Comparison of ENCODE assay signal across 8 cellular contexts in the genomic region with DNA sequence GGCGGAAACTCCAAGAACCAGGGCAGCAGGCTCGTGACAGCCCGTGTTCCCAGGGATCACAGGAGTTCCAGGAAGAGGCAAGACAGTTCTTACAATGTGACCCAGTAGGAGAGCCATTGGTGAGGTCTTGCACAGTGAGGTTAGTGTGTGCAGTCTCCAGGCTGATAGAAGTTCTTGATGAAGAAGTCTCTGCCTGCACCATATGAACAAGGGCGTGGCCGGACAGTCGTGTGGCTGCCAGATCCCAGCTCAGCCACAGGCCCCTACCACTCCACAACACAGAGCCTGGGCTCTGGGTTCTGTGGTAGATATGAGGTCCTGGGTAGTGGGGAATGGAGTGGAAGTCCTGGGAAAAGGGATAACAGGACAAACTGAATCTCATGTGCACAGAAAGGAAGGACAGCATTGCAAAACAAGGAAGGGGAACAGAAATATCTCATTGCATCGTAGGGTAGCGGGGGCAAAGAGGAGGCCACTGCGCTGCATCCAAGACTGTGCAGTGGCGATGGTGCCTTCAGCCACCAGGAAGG.
DNase-seq lines count a peak whose midpoint lies in the region; ATAC-seq, FAIRE-seq and TF ChIP-seq lines count a peak whose summit lies in the region.

No MANE protein-coding gene starts in this region.

- no peaks in the 10 kb centered on the region for H3K36me3 ChIP-seq in CD8-positive, alpha-beta T cell (ENCODE audit: insufficient read depth, low read length)
- H3K36me3 ChIP-seq in H7 (replicated peaks; ENCODE audit: control insufficient read depth, insufficient read depth, low read length) = no peaks in the 10 kb centered on the region
- H3K36me3 ChIP-seq in PC-3 (ENCODE audit: low read depth, low read length) = no peaks in the 10 kb centered on the region
- H3K36me3 ChIP-seq in K562 (ENCODE audit: control insufficient read depth, insufficient read depth, low read length) = no peaks in the 10 kb centered on the region
- H3K36me3 ChIP-seq in iPS-18a (ENCODE audit: control insufficient read depth, low read depth, low read length) = no peaks in the 10 kb centered on the region
- no peaks in the 10 kb centered on the region for H3K36me3 ChIP-seq in small intestine (ENCODE audit: control insufficient read depth in 2 of 2, insufficient read depth in 2 of 2, low read length in 2 of 2)

- in situ Hi-C loops in K562 (cut with MboI) = loop anchor here (5.0 kb wide), 2 partner anchors 118 to 203 kb away; a partner anchor contains a TSS

- H3K4me2 ChIP-seq in PC-3 (ENCODE audit: low read length) = peak overlapping the region; percentile 89
- peak overlapping the region; percentile 98 for H3K4me2 ChIP-seq in K562 (ENCODE audit: insufficient read depth, low read length)

- peaks cover 27% of the 10 kb centered on the region for H3K4me1 ChIP-seq in CD8-positive, alpha-beta T cell (ENCODE audit: insufficient read depth, low read length)
- peaks cover 15% of the 10 kb centered on the region for H3K4me1 ChIP-seq in PC-3 (ENCODE audit: insufficient read depth, low read length)
- peaks cover 14% of the 10 kb centered on the region in 2 experiments for H3K4me1 ChIP-seq in K562 (replicated peaks in 1 of 2; ENCODE audit: control insufficient read depth in 2 of 2, insufficient read depth in 2 of 2, low read length in 2 of 2)
- peaks cover 9% of the 10 kb centered on the region for H3K4me1 ChIP-seq in iPS-18a (ENCODE audit: control insufficient read depth, low read depth, low read length)
- H3K4me1 ChIP-seq in small intestine (ENCODE audit: control insufficient read depth in 2 of 2, insufficient read depth in 1 of 2, low read depth in 1 of 2, low read length in 1 of 2) = peaks cover 0 to 4% of the 10 kb centered on the region in 2 donors

- peak overlapping the region; percentile 95 for H3K4me3 Mint-ChIP-seq in CD8-positive, alpha-beta T cell

- H3K79me2 ChIP-seq in PC-3 (ENCODE audit: low read length) (no peaks in the 10 kb centered on the region), K562 (ENCODE audit: control insufficient read depth, insufficient read depth, low read length) (no peaks in the 10 kb centered on the region)

- peaks cover 36% of the 10 kb centered on the region for H3K4me1 Mint-ChIP-seq in CD8-positive, alpha-beta T cell (ENCODE audit: low read depth)

- no peaks in the 10 kb centered on the region for H3K9me3 Mint-ChIP-seq in CD8-positive, alpha-beta T cell

- peak overlapping the region; percentile 73 for H3K9ac ChIP-seq in PC-3 (ENCODE audit: low read length)
- H3K9ac ChIP-seq in K562 (ENCODE audit: insufficient read depth in 1 of 2, low read depth in 2 of 2, low read length in 2 of 2) = peak overlapping the region; percentile 85 to 94
- peak overlapping the region; percentile 72 for H3K9ac ChIP-seq in iPS-18a (ENCODE audit: low read length)

- H4K20me1 ChIP-seq in PC-3 (ENCODE audit: low read length) = no peaks in the 10 kb centered on the region
- H4K20me1 ChIP-seq in K562 (replicated peaks; ENCODE audit: control insufficient read depth, insufficient read depth, low read length) = no peaks in the 10 kb centered on the region

- CTCF ChIA-PET in CD8-positive, alpha-beta T cell (lab: Charles Lee) = interaction anchor here (1.3 to 7.6 kb wide), 2 partner anchors 51 to 110 kb away, joined by 3 to 45 read pairs; no protein-coding TSS in a partner anchor
- CTCF ChIA-PET in PC-3 (lab: Charles Lee) (no interaction called here), K562 (lab: Yijun Ruan, JAX; ENCODE audit: low intra/inter-chr PET ratio) (interaction anchor here (1.5 to 1.6 kb wide), 2 partner anchors 110 to 275 kb away, joined by 5 to 13 read pairs; no protein-coding TSS in a partner anchor)

- no peak for ATAC-seq in CD8-positive, alpha-beta T cell
- ATAC-seq in PC-3 (peak; percentile 16), K562 (peak; percentile 50), HG02981 (IDR thresholded peaks at IDR 0.05; ENCODE audit: unreplicated experiment) (no peak)

- no peak for TF ChIP-seq EP300 in K562 (IDR thresholded peaks at IDR 0.05; ENCODE audit: low read length)

- FAIRE-seq in K562 (lab: Jason Lieb, UNC) (no peak), small intestine (lab: Jason Lieb, UNC) (no peak)

- no peak for TF ChIP-seq RAD21 in K562 (CRISPR knock-in tag; conservative IDR thresholded peaks at IDR 0.05 in 1 of 2, IDR thresholded peaks at IDR 0.05 in 1 of 2)

- no peaks in the 10 kb centered on the region for H3K9me1 ChIP-seq in K562 (ENCODE audit: control insufficient read depth, insufficient read depth, low read length)

- H2AFZ ChIP-seq in PC-3 (ENCODE audit: low read length) (peak overlapping the region; percentile 91), K562 (ENCODE audit: low read depth, low read length) (peak overlapping the region; percentile 97)

- H3K27ac Mint-ChIP-seq in CD8-positive, alpha-beta T cell = peak overlapping the region; percentile 100

- no TSS peak for BruUV-seq in PC-3 (replicated peaks; lab: Mats Ljungman, UMichigan)
- BruUV-seq in K562 (replicated peaks; lab: Mats Ljungman, UMichigan) = no TSS peak

- H3K9me2 ChIP-seq in PC-3 (replicated peaks; ENCODE audit: low read length) = no peaks in the 10 kb centered on the region

- WGBS in K562 (ENCODE audit: insufficient coverage, low coverage, missing lambda C conversion rate) = 35% methylated on average over 10 of the region's 10 CpGs
- WGBS in small intestine, 3 donors = 22 to 23% (median 23%) methylated on average over 9 to 10 of the region's 10 CpGs

- H3K27me3 ChIP-seq in CD8-positive, alpha-beta T cell (ENCODE audit: insufficient read depth, low read length) = no peaks in the 10 kb centered on the region
- H3K27me3 ChIP-seq in H7 (ENCODE audit: control insufficient read depth, insufficient read depth, low read length) (no peaks in the 10 kb centered on the region; the same call in 1 of the 2 replicates), PC-3 (ENCODE audit: low read length) (no peaks in the 10 kb centered on the region), K562 (ENCODE audit: control insufficient read depth in 2 of 2, insufficient read depth in 2 of 2, low read length in 2 of 2) (no peaks in the 10 kb centered on the region), iPS-18a (ENCODE audit: control insufficient read depth, insufficient read depth, low read length) (no peaks in the 10 kb centered on the region), small intestine (ENCODE audit: control insufficient read depth in 2 of 2, insufficient read depth in 2 of 2, low read length in 2 of 2) (no peaks in the 10 kb centered on the region)

- no peaks in the 10 kb centered on the region for H3K9me3 ChIP-seq in CD8-positive, alpha-beta T cell (ENCODE audit: low read length)
- H3K9me3 ChIP-seq in PC-3 (ENCODE audit: low read length) (no peaks in the 10 kb centered on the region), K562 (replicated peaks; ENCODE audit: control insufficient read depth, insufficient read depth, low read depth, low read length) (no peaks in the 10 kb centered on the region; the same call in 1 of the 2 replicates), iPS-18a (ENCODE audit: control insufficient read depth, low read depth, low read length) (no peaks in the 10 kb centered on the region), small intestine (ENCODE audit: control insufficient read depth, low read depth) (no peaks in the 10 kb centered on the region)

- H3K27ac ChIP-seq in CD8-positive, alpha-beta T cell (ENCODE audit: low read depth, low read length) = peak overlapping the region; percentile 86
- H3K27ac ChIP-seq in PC-3 (ENCODE audit: low read length) = peak overlapping the region; percentile 61
- peak overlapping the region; percentile 90 for H3K27ac ChIP-seq in K562 (ENCODE audit: extremely low read depth, low read depth, low read length)
- H3K27ac ChIP-seq in iPS-18a (ENCODE audit: low read length) = no peak overlapping the region
- H3K27ac ChIP-seq in small intestine (ENCODE audit: low read depth in 1 of 2, low read length in 1 of 2) = peak overlapping the region; percentile 96 to 100

- TF ChIP-seq CTCF in CD8-positive, alpha-beta T cell (IDR thresholded peaks at IDR 0.05) = no peak
- no peak for TF ChIP-seq CTCF in PC-3 (conservative IDR thresholded peaks at IDR 0.05; ENCODE audit: low read depth, low read length)
- no peak for TF ChIP-seq CTCF in K562 (IDR thresholded peaks at IDR 0.05 in 2 of 3, conservative IDR thresholded peaks at IDR 0.05 in 1 of 3; ENCODE audit: insufficient read depth in 2 of 3, low read depth in 1 of 3, low read length in 3 of 3)

- peaks cover 2% of the 10 kb centered on the region for H3K27me3 Mint-ChIP-seq in CD8-positive, alpha-beta T cell (ENCODE audit: low read depth)

- peak in 3 of 7 experiments; percentile 13 to 62 (median 16) for DNase-seq in CD8-positive, alpha-beta T cell
- peak; percentile 26 for DNase-seq in H7
- peak; percentile 13 for DNase-seq in PC-3
- peak; percentile 54 to 74 (median 68) for DNase-seq in K562 (ENCODE audit: extremely low read depth in 1 of 4, low spot score in 3 of 4)
- DNase-seq in small intestine = peak; percentile 38
- no peak for DNase-seq in GDM1 (lab: John Stamatoyannopoulos, UW)

- peaks cover 8% of the 10 kb centered on the region for H3K36me3 Mint-ChIP-seq in CD8-positive, alpha-beta T cell

- no peaks in the 10 kb centered on the region for H3F3A ChIP-seq in PC-3 (ENCODE audit: low read length, unreplicated experiment)

- peak overlapping the region; percentile 71 for H3K4me3 ChIP-seq in CD8-positive, alpha-beta T cell (ENCODE audit: low read depth, low read length)
- peak overlapping the region; percentile 60 for H3K4me3 ChIP-seq in H7 (ENCODE audit: insufficient read depth, low read depth, low read length)
- peak overlapping the region; percentile 72 for H3K4me3 ChIP-seq in PC-3 (ENCODE audit: low read length)
- H3K4me3 ChIP-seq in K562 = peak overlapping the region; percentile 75
- H3K4me3 ChIP-seq in iPS-18a (ENCODE audit: low read length) = peak overlapping the region; percentile 81
- peak overlapping the region; percentile 66 to 85 for H3K4me3 ChIP-seq in small intestine (ENCODE audit: low read depth in 1 of 2, low read length in 2 of 2)

- POLR2A ChIA-PET in CD8-positive, alpha-beta T cell (lab: Charles Lee) = interaction anchor here (0.9 kb wide), 1 partner anchor 152 kb away, joined by 4 read pairs; no protein-coding TSS in a partner anchor
- POLR2A ChIA-PET in PC-3 (lab: Charles Lee; ENCODE audit: unreplicated experiment) = no interaction called here
- POLR2A ChIA-PET in K562 (lab: Yijun Ruan, JAX) = interaction anchor here (1.0 to 1.8 kb wide), 2 partner anchors 44 to 120 kb away, joined by 4 read pairs; a partner anchor contains a TSS

- no peak for TF ChIP-seq POLR2A in K562 (conservative IDR thresholded peaks at IDR 0.05)

- intact Hi-C loops in CD8-positive, alpha-beta T cell (cut with DNase I, micrococcal nuclease) = loop anchor here (2.0 to 10.0 kb wide), 10 partner anchors 67 to 1749 kb away; a partner anchor contains a TSS
- intact Hi-C loops in PC-3 (cut with micrococcal nuclease) = loop anchor here (5.0 kb wide), 2 partner anchors 52 to 232 kb away; no protein-coding TSS in a partner anchor
- intact Hi-C loops in K562 (cut with micrococcal nuclease) = loop anchor here (5.0 kb wide), 3 partner anchors 63 to 638 kb away; a partner anchor contains a TSS

TF ChIP-seq in K562, 482 proteins besides CTCF, POLR2A, EP300 and RAD21 (continues in another document):
- TF ChIP-seq EHMT2 (IDR thresholded peaks at IDR 0.05) = 0 out of 2 replicates have a peak, but pooled peaks have one; percentile 53

Comparison
In these comparisons a context has a peak if more than half of its experiments do, and no peak if none do; other contexts are left out.
1. ATAC-seq: peak in PC-3 (single experiment) and K562 (single experiment); none in CD8-positive, alpha-beta T cell (single experiment) and HG02981 (single experiment).
2. Peak in every context shown above with its lines, with median percentiles within 50 percentile points of each other: H3K4me3 ChIP-seq and H3K9ac ChIP-seq.